Comparison of ENCODE assay signal across 13 cellular contexts in the genomic region with DNA sequence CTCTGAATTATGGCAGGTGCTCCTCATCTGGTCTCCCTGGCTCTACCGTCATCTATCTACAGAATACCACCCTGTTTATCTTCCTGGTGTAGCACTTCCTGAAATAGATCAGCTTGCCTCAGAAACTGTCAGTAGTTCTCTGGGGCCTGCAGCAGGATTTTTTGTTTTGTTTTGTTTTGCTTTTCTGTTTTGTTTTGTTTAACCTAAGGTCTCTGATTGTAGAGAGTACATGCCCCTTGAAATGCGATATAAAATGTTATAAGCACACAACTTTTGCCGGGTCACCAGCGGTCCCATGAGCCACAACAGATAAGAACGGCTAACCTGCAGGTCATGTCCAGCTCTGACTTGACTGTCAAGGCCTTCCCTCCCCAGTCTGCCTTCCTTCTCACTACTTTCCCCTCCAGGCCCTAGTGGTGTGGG. TPM values are rescaled to one million over a fixed set of nuclear protein-coding genes. Genes with fewer than 3 reads are reported as not detected.
DNase-seq lines count a peak whose midpoint lies in the region; ATAC-seq, FAIRE-seq and TF ChIP-seq lines count a peak whose summit lies in the region.
"Had no signal": no experiment of that assay in that cellular context is flagged by ENCODE, and none has a peak within 500 bp of the region (broad histone marks: within the 10 kb centered on the region; RNA-seq: fewer than 3 reads in every experiment).

No MANE protein-coding gene starts in this region.

- H3K36me3 ChIP-seq in liver (ENCODE audit: control insufficient read depth in 4 of 4, insufficient read depth in 3 of 4, low read depth in 1 of 4, low read length in 3 of 4) (peaks cover 0 to 3% (median 1%) of the 10 kb centered on the region in 4 donors), HepG2 (replicated peaks in 1 of 2; ENCODE audit: control insufficient read depth in 1 of 2, insufficient read depth in 2 of 2, low read length in 2 of 2) (peaks cover 8% of the 10 kb centered on the region in 2 experiments; a peak in 3 of 5 replicates), colonic mucosa (no peaks in the 10 kb centered on the region), mesodermal cell (ENCODE audit: control insufficient read depth, insufficient read depth, low read length) (peaks cover 23% of the 10 kb centered on the region), upper lobe of right lung (peaks cover 4% of the 10 kb centered on the region)

- no peak for FAIRE-seq in HepG2 (lab: Jason Lieb, UNC)
- FAIRE-seq: astrocyte, G401.6, GM19239 had no signal

- H3K4me1 ChIP-seq in liver (ENCODE audit: control insufficient read depth in 4 of 4, insufficient read depth in 4 of 4, low read length in 3 of 4) (peaks cover 0 to 15% (median 5%) of the 10 kb centered on the region in 4 donors), HepG2 (ENCODE audit: insufficient read depth, low read length) (peaks cover 20% of the 10 kb centered on the region), colonic mucosa (no peaks in the 10 kb centered on the region), mesodermal cell (ENCODE audit: control insufficient read depth, insufficient read depth, low read length, poor library complexity, severe bottlenecking) (peaks cover 23% of the 10 kb centered on the region), upper lobe of right lung (peaks cover 19% of the 10 kb centered on the region)

- H3K4me3 Mint-ChIP-seq in activated naive CD8-positive, alpha-beta T cell treated with anti-CD3 and anti-CD28 coated beads, Interleukin-2, amount 50 U/mL, for 24 hours = no peak overlapping the region

- no TSS peak for BruUV-seq in HepG2 (replicated peaks; lab: Mats Ljungman, UMichigan)

- WGBS in liver = 48% methylated on average over 5 of the region's 5 CpGs
- WGBS in HepG2 (ENCODE audit: low lambda C conversion rate) = 92% methylated on average over 5 of the region's 5 CpGs
- WGBS in mesodermal cell (ENCODE audit: insufficient coverage in 2 of 2), 2 experiments = 93 to 95% methylated on average over 4 to 5 of the region's 5 CpGs

- intact Hi-C loops in HepG2 (cut with micrococcal nuclease; ENCODE audit: unreplicated experiment) (no loop called here), colonic mucosa (cut with DNase I) (no loop called here), upper lobe of right lung (cut with DNase I) (no loop called here)

- H4K20me1 ChIP-seq in HepG2 (ENCODE audit: insufficient read depth, low read length) = 0 out of 2 replicates have a peak, but pooled peaks cover 5% of the 10 kb centered on the region

- TF ChIP-seq CTCF in liver (IDR thresholded peaks at IDR 0.05; ENCODE audit: low read depth, low read length, missing input control) = no peak
- no peak for TF ChIP-seq CTCF in HepG2 (CRISPR knock-in tag; IDR thresholded peaks at IDR 0.05)
- no peak for TF ChIP-seq CTCF in colonic mucosa (IDR thresholded peaks at IDR 0.05)
- TF ChIP-seq CTCF in upper lobe of right lung (IDR thresholded peaks at IDR 0.05) = no peak

- CTCF ChIA-PET in HepG2 (lab: Yijun Ruan, JAX; ENCODE audit: low intra/inter-chr PET ratio, low total read pairs) = no interaction called here

- H2AFZ ChIP-seq in HepG2 (ENCODE audit: low read length) = no peak overlapping the region

- H3K9ac ChIP-seq in liver (ENCODE audit: low read depth in 1 of 2, low read length in 2 of 2) (no peak overlapping the region), HepG2 (ENCODE audit: insufficient read depth, low read depth, low read length) (no peak overlapping the region), colonic mucosa (ENCODE audit: low read depth in 2 of 2, low read length in 2 of 2) (no peak overlapping the region)

- H3K27ac ChIP-seq in liver (ENCODE audit: low read depth in 1 of 2, low read length in 2 of 2) (no peak overlapping the region), HepG2 (ENCODE audit: extremely low read length, insufficient read depth, low read length) (no peak overlapping the region), colonic mucosa (peak overlapping the region; percentile 39), mesodermal cell (ENCODE audit: low read depth, low read length, severe bottlenecking) (peak overlapping the region; percentile 57), upper lobe of right lung (peak overlapping the region; percentile 69)

- peaks cover 10% of the 10 kb centered on the region for H3K36me3 Mint-ChIP-seq in activated naive CD8-positive, alpha-beta T cell treated with anti-CD3 and anti-CD28 coated beads, Interleukin-2, amount 50 U/mL, for 24 hours (ENCODE audit: low read depth)

- H3K27ac Mint-ChIP-seq in activated naive CD8-positive, alpha-beta T cell treated with anti-CD3 and anti-CD28 coated beads, Interleukin-2, amount 50 U/mL, for 24 hours = no peak overlapping the region

- no peaks in the 10 kb centered on the region for H3K9me3 Mint-ChIP-seq in activated naive CD8-positive, alpha-beta T cell treated with anti-CD3 and anti-CD28 coated beads, Interleukin-2, amount 50 U/mL, for 24 hours

- H3K79me2 ChIP-seq in HepG2 (ENCODE audit: insufficient read depth, low read length) = peaks cover 15% of the 10 kb centered on the region

- no peaks in the 10 kb centered on the region for H3K27me3 Mint-ChIP-seq in activated naive CD8-positive, alpha-beta T cell treated with anti-CD3 and anti-CD28 coated beads, Interleukin-2, amount 50 U/mL, for 24 hours

- H3K27me3 ChIP-seq in liver (ENCODE audit: control insufficient read depth in 4 of 4, insufficient read depth in 4 of 4, low read length in 3 of 4) (no peaks in the 10 kb centered on the region), HepG2 (ENCODE audit: control insufficient read depth in 1 of 2, insufficient read depth in 2 of 2, low read length in 2 of 2) (no peaks in the 10 kb centered on the region), colonic mucosa (no peaks in the 10 kb centered on the region), upper lobe of right lung (no peaks in the 10 kb centered on the region)

- TF ChIP-seq EP300 in HepG2 (IDR thresholded peaks at IDR 0.05; ENCODE audit: low read depth in 2 of 2, low read length in 2 of 2) (no peak), HepG2 (CRISPR knock-in tag; IDR thresholded peaks at IDR 0.05; ENCODE audit: borderline replicate concordance) (no peak)

- H3K4me1 Mint-ChIP-seq in activated naive CD8-positive, alpha-beta T cell treated with anti-CD3 and anti-CD28 coated beads, Interleukin-2, amount 50 U/mL, for 24 hours = peaks cover 18% of the 10 kb centered on the region

- no peak overlapping the region for H3K4me2 ChIP-seq in HepG2 (ENCODE audit: low read depth, low read length)

- in situ Hi-C loops in HepG2 (cut with HindIII; ENCODE audit: extremely low pct_ligation_motif_present, low pct_unique_long_range_greater_than_20kb) = no loop called here

- H3K4me3 ChIP-seq in liver (ENCODE audit: low read depth in 1 of 3, low read length in 3 of 3) = no peak overlapping the region
- no peak overlapping the region for H3K4me3 ChIP-seq in HepG2 (replicated peaks in 1 of 3; ENCODE audit: insufficient read depth in 1 of 3, low read depth in 2 of 3, low read length in 3 of 3)
- H3K4me3 ChIP-seq in colonic mucosa = no peak overlapping the region
- H3K4me3 ChIP-seq in mesodermal cell (ENCODE audit: extremely low read depth, insufficient read depth, low read length, poor library complexity, severe bottlenecking) = no peak overlapping the region
- no peak overlapping the region for H3K4me3 ChIP-seq in upper lobe of right lung

- TF ChIP-seq RAD21 in liver (IDR thresholded peaks at IDR 0.05) (no peak), HepG2 (CRISPR knock-in tag; IDR thresholded peaks at IDR 0.05) (no peak)

- DNase-seq in HepG2 (ENCODE audit: low spot score) (no peak), colonic mucosa (no peak), upper lobe of right lung (no peak)
- no peak for DNase-seq in activated naive CD8-positive, alpha-beta T cell treated with anti-CD3 and anti-CD28 coated beads, Interleukin-2, amount 50 U/mL, for 24 hours
- DNase-seq: activated CD8-positive, alpha-beta memory T cell treated with anti-CD3 and anti-CD28 coated beads, Interleukin-2, amount 50 U/mL, for 4 hours; retina had no signal

- no peak for TF ChIP-seq POLR2A in HepG2 (IDR thresholded peaks at IDR 0.05; ENCODE audit: insufficient read depth in 1 of 2, low read depth in 2 of 2, low read length in 2 of 2)

- POLR2A ChIA-PET in HepG2 (lab: Yijun Ruan, JAX) = no interaction called here

- ATAC-seq in HepG2 (no peak), upper lobe of right lung (peak; percentile 52), HG03175 (IDR thresholded peaks at IDR 0.05; ENCODE audit: unreplicated experiment) (no peak), HG03139 (IDR thresholded peaks at IDR 0.05; ENCODE audit: unreplicated experiment) (no peak)
- ATAC-seq in activated naive CD8-positive, alpha-beta T cell treated with anti-CD3 and anti-CD28 coated beads, Interleukin-2, amount 50 U/mL, for 24 hours = no peak

- H3K9me3 ChIP-seq in liver (ENCODE audit: control insufficient read depth in 4 of 4, low read length in 3 of 4) (no peaks in the 10 kb centered on the region), HepG2 (ENCODE audit: low read length) (no peaks in the 10 kb centered on the region), colonic mucosa (no peaks in the 10 kb centered on the region), mesodermal cell (ENCODE audit: control insufficient read depth, low read length) (no peaks in the 10 kb centered on the region), upper lobe of right lung (no peaks in the 10 kb centered on the region)

RNA-seq across cellular contexts. Expression of gene CREBRF, which starts 26.6 kb away (rescaled TPM):
- total RNA-seq in liver (10 to 100 TPM; 10.2 to 12.0 TPM), HepG2 (2016; rRNA removed; fragmentation: Illumina TruSeq; extraction: Trizol) (4.5 and 5.1 TPM in 2 replicates), colonic mucosa (10 to 100 TPM in 1 of 2 donors, 1 to 10 TPM in 1; 7.2 to 19.1 TPM), upper lobe of right lung (47.4 TPM)
- polyA plus RNA-seq in liver (1 to 10 TPM; 2.0 to 5.1 TPM), HepG2 (2011; rRNA removed) (8.9 and 10.2 TPM in 2 replicates)
- total RNA-seq in HepG2 (2016; cell fraction: cytosol; rRNA removed; fragmentation: Illumina TruSeq; extraction: Trizol; ENCODE audit: low read depth) = 3.3 and 4.5 TPM in 2 replicates
- 4.9 and 5.3 TPM in 2 replicates for total RNA-seq in HepG2 (2016; cell fraction: insoluble cytoplasmic fraction; rRNA removed; fragmentation: Illumina TruSeq; extraction: Trizol)
- 5.3 and 5.8 TPM in 2 replicates for total RNA-seq in HepG2 (2016; cell fraction: membrane; rRNA removed; fragmentation: Illumina TruSeq; extraction: Trizol)
- 7.6 and 9.7 TPM in 2 replicates for total RNA-seq in HepG2 (2016; cell fraction: nucleus; rRNA removed; fragmentation: Illumina TruSeq; extraction: Trizol)
- polyA plus RNA-seq in HepG2 (2011; cell fraction: cytosol; rRNA removed) = 2.5 and 3.3 TPM in 2 replicates
- polyA plus RNA-seq in HepG2 (2011; cell fraction: nucleus; rRNA removed) = 15.4 and 16.5 TPM in 2 replicates
- polyA plus RNA-seq in HepG2 (2012) = 6.6 and 9.2 TPM in 2 replicates
- polyA plus RNA-seq in HepG2 (2016; cell fraction: cytosol; fragmentation: Illumina TruSeq; extraction: Trizol; ENCODE audit: low read depth) = 0.08 and 0.09 TPM in 2 replicates
- polyA plus RNA-seq in HepG2 (2016; cell fraction: insoluble cytoplasmic fraction; fragmentation: Illumina TruSeq; extraction: Trizol; ENCODE audit: low read depth) = 1.6 TPM in 2 replicates
- polyA plus RNA-seq in HepG2 (2016; cell fraction: membrane; fragmentation: Illumina TruSeq; extraction: Trizol; ENCODE audit: low read depth) = 0.17 and 0.21 TPM in 2 replicates
- polyA plus RNA-seq in HepG2 (2016; cell fraction: nucleus; fragmentation: Illumina TruSeq; extraction: Trizol; ENCODE audit: insufficient read depth, low read depth) = 5.6 and 7.8 TPM in 2 replicates
- 10.2 and 30.3 TPM in 2 replicates for polyA minus RNA-seq in HepG2 (2011; rRNA and poly(A)+ RNA removed; ENCODE audit: low replicate concordance)
- 6.2 and 13.2 TPM in 2 replicates for polyA minus RNA-seq in HepG2 (2011; cell fraction: cytosol; rRNA and poly(A)+ RNA removed)
- 40.2 and 40.9 TPM in 2 replicates for polyA minus RNA-seq in HepG2 (2011; cell fraction: nucleus; rRNA and poly(A)+ RNA removed)
- polyA plus RNA-seq in mesodermal cell (2013, experiment 1 of 2) = 12.1 TPM
- polyA plus RNA-seq in mesodermal cell (2013, experiment 2 of 2) = 10.8 TPM

RNA-seq across cellular contexts. Expression of gene ATP6V0E1, which starts 45.9 kb away (rescaled TPM):
- total RNA-seq in liver = 10 to 100 TPM; 56.6 to 86.7 TPM
- 100 to 1,000 TPM; 135 to 396 TPM for polyA plus RNA-seq in liver
- 121 and 143 TPM in 2 replicates for total RNA-seq in HepG2 (2016; rRNA removed; fragmentation: Illumina TruSeq; extraction: Trizol)
- 42.6 and 60.2 TPM in 2 replicates for total RNA-seq in HepG2 (2016; cell fraction: cytosol; rRNA removed; fragmentation: Illumina TruSeq; extraction: Trizol; ENCODE audit: low read depth)
- 133 and 156 TPM in 2 replicates for total RNA-seq in HepG2 (2016; cell fraction: insoluble cytoplasmic fraction; rRNA removed; fragmentation: Illumina TruSeq; extraction: Trizol)
- total RNA-seq in HepG2 (2016; cell fraction: membrane; rRNA removed; fragmentation: Illumina TruSeq; extraction: Trizol) = 107 and 116 TPM in 2 replicates
- 95.8 and 110 TPM in 2 replicates for total RNA-seq in HepG2 (2016; cell fraction: nucleus; rRNA removed; fragmentation: Illumina TruSeq; extraction: Trizol)
- polyA plus RNA-seq in HepG2 (2011; rRNA removed) = 215 TPM in 2 replicates
- 78.6 and 139 TPM in 2 replicates for polyA plus RNA-seq in HepG2 (2011; cell fraction: cytosol; rRNA removed)
- polyA plus RNA-seq in HepG2 (2011; cell fraction: nucleus; rRNA removed) = 23.8 and 34.6 TPM in 2 replicates
- 174 and 183 TPM in 2 replicates for polyA plus RNA-seq in HepG2 (2012)
- polyA plus RNA-seq in HepG2 (2016; cell fraction: cytosol; fragmentation: Illumina TruSeq; extraction: Trizol; ENCODE audit: low read depth) = 84.5 and 116 TPM in 2 replicates
- polyA plus RNA-seq in HepG2 (2016; cell fraction: insoluble cytoplasmic fraction; fragmentation: Illumina TruSeq; extraction: Trizol; ENCODE audit: low read depth) = 157 and 171 TPM in 2 replicates
- 138 and 160 TPM in 2 replicates for polyA plus RNA-seq in HepG2 (2016; cell fraction: membrane; fragmentation: Illumina TruSeq; extraction: Trizol; ENCODE audit: low read depth)
- 222 and 234 TPM in 2 replicates for polyA plus RNA-seq in HepG2 (2016; cell fraction: nucleus; fragmentation: Illumina TruSeq; extraction: Trizol; ENCODE audit: insufficient read depth, low read depth)
- polyA minus RNA-seq in HepG2 (2011; rRNA and poly(A)+ RNA removed; ENCODE audit: low replicate concordance) = 128 and 158 TPM in 2 replicates
- polyA minus RNA-seq in HepG2 (2011; cell fraction: cytosol; rRNA and poly(A)+ RNA removed) = 39.6 and 40.0 TPM in 2 replicates
- 19.4 and 38.8 TPM in 2 replicates for polyA minus RNA-seq in HepG2 (2011; cell fraction: nucleus; rRNA and poly(A)+ RNA removed)
- 100 to 1,000 TPM; 194 to 218 TPM for total RNA-seq in colonic mucosa
- polyA plus RNA-seq in mesodermal cell (2013, experiment 1 of 2) = 154 TPM
- polyA plus RNA-seq in mesodermal cell (2013, experiment 2 of 2) = 125 TPM
- total RNA-seq in upper lobe of right lung = 326 TPM

Comparison
In these comparisons a context has a peak if more than half of its experiments do, and no peak if none do; other contexts are left out.
1. H3K27ac ChIP-seq: peak in colonic mucosa (single experiment), mesodermal cell (single experiment) and upper lobe of right lung (single experiment); none in liver (0 of 2) and HepG2 (single experiment).